In the genomic region with DNA sequence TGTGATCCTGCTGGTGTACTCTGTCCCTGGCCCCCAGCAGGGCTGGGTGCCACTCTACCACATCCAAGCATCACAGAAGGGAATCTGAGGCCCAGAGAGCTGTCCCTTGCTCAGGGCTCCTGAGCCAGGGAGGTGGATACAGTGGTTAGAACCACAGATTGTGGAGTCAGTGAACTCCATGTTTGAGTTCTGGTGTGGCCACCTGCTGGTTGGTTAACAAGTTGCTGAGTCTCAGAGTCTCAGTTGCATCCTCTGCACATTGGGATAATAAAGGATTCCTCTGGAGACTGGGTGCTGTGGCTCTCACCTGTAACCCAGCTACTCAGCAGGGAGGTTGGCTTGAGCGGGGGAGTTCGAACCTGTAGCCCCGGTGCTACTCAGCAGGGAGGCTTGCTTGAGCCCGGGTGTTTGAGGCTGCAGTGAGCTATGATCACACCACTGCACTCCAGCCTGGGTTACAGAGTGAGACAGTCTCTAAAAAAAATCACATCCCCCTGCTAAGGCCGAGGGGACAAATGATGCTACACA, we compare ENCODE assay signal across 11 cellular contexts. TPM values are rescaled to one million over a fixed set of nuclear protein-coding genes. Genes with fewer than 3 reads are reported as not detected.
DNase-seq lines count a peak whose midpoint lies in the region; ATAC-seq and TF ChIP-seq lines count a peak whose summit lies in the region.
"Had no signal": no experiment of that assay in that cellular context is flagged by ENCODE, and none has a peak within 500 bp of the region (broad histone marks: within the 10 kb centered on the region; RNA-seq: fewer than 3 reads in every experiment).

No MANE protein-coding gene starts in this region.

- H3K36me3 ChIP-seq in NT2/D1 (ENCODE audit: insufficient read depth, insufficient read length, low read length) = no peaks in the 10 kb centered on the region
- H3K36me3 ChIP-seq: thoracic aorta had no signal

- H3K9me3 ChIP-seq in NT2/D1 (ENCODE audit: insufficient read depth, low read length) = no peaks in the 10 kb centered on the region
- H3K9me3 ChIP-seq: thoracic aorta had no signal

- CTCF ChIA-PET in activated CD8-positive, alpha-beta memory T cell treated with anti-CD3 and anti-CD28 coated beads, Interleukin-2, amount 10 ng/mL, durations not matched to agents 7 days and 5 days (lab: Charles Lee) = interaction anchor here (1.2 to 1.5 kb wide), 2 partner anchors 16 to 25 kb away, joined by 4 to 8 read pairs; no protein-coding TSS in a partner anchor

- H3K9me3 Mint-ChIP-seq in activated CD8-positive, alpha-beta memory T cell treated with anti-CD3 and anti-CD28 coated beads, Interleukin-2, amount 10 ng/mL, durations not matched to agents 7 days and 5 days (ENCODE audit: low read depth) = no peaks in the 10 kb centered on the region
- no peaks in the 10 kb centered on the region for H3K9me3 Mint-ChIP-seq in type B pancreatic cell
- H3K9me3 Mint-ChIP-seq in activated T-helper 17 cell treated with anti-CD3 and anti-CD28 coated beads, Interleukin-2, amount 50 U/mL, for 72 hours = no peaks in the 10 kb centered on the region

- H3K4me3 Mint-ChIP-seq in activated CD8-positive, alpha-beta memory T cell treated with anti-CD3 and anti-CD28 coated beads, Interleukin-2, amount 10 ng/mL, durations not matched to agents 7 days and 5 days = no peak overlapping the region
- no peak overlapping the region for H3K4me3 Mint-ChIP-seq in type B pancreatic cell
- H3K4me3 Mint-ChIP-seq in activated T-helper 17 cell treated with anti-CD3 and anti-CD28 coated beads, Interleukin-2, amount 50 U/mL, for 72 hours = no peak overlapping the region
- H3K4me3 Mint-ChIP-seq: CD8-positive, alpha-beta memory T cell had no signal

- no peak overlapping the region for H3K4me3 ChIP-seq in NT2/D1 (ENCODE audit: insufficient read length, low read depth)
- no peak overlapping the region for H3K4me3 ChIP-seq in epithelial cell of proximal tubule (ENCODE audit: low read depth, low read length)
- H3K4me3 ChIP-seq: thoracic aorta had no signal

- peak overlapping the region; percentile 50 for H3K9ac ChIP-seq in NT2/D1 (ENCODE audit: insufficient read length, low read depth)

- H3K36me3 Mint-ChIP-seq in activated CD8-positive, alpha-beta memory T cell treated with anti-CD3 and anti-CD28 coated beads, Interleukin-2, amount 10 ng/mL, durations not matched to agents 7 days and 5 days = no peaks in the 10 kb centered on the region
- H3K36me3 Mint-ChIP-seq in type B pancreatic cell = no peaks in the 10 kb centered on the region
- no peaks in the 10 kb centered on the region for H3K36me3 Mint-ChIP-seq in activated T-helper 17 cell treated with anti-CD3 and anti-CD28 coated beads, Interleukin-2, amount 50 U/mL, for 72 hours (ENCODE audit: low read depth)
- H3K36me3 Mint-ChIP-seq: CD8-positive, alpha-beta memory T cell had no signal

- H3K27me3 ChIP-seq in NT2/D1 (ENCODE audit: insufficient read depth, insufficient read length) = no peaks in the 10 kb centered on the region

- ATAC-seq in activated CD8-positive, alpha-beta memory T cell treated with anti-CD3 and anti-CD28 coated beads, Interleukin-2, amount 10 ng/mL, durations not matched to agents 7 days and 5 days = peak; percentile 35
- ATAC-seq in activated T-helper 17 cell treated with anti-CD3 and anti-CD28 coated beads, Interleukin-2, amount 50 U/mL, for 72 hours (replicated peaks) = no peak

- peaks cover 7% of the 10 kb centered on the region for H3K4me1 ChIP-seq in NT2/D1 (ENCODE audit: insufficient read depth, insufficient read length)

- no peak overlapping the region for H3K27ac Mint-ChIP-seq in activated CD8-positive, alpha-beta memory T cell treated with anti-CD3 and anti-CD28 coated beads, Interleukin-2, amount 10 ng/mL, durations not matched to agents 7 days and 5 days
- no peak overlapping the region for H3K27ac Mint-ChIP-seq in type B pancreatic cell
- H3K27ac Mint-ChIP-seq in activated T-helper 17 cell treated with anti-CD3 and anti-CD28 coated beads, Interleukin-2, amount 50 U/mL, for 72 hours = no peak overlapping the region

- H3K27me3 Mint-ChIP-seq in activated CD8-positive, alpha-beta memory T cell treated with anti-CD3 and anti-CD28 coated beads, Interleukin-2, amount 10 ng/mL, durations not matched to agents 7 days and 5 days = peaks cover 49% of the 10 kb centered on the region
- peaks cover 82% of the 10 kb centered on the region for H3K27me3 Mint-ChIP-seq in type B pancreatic cell
- peaks cover 31% of the 10 kb centered on the region for H3K27me3 Mint-ChIP-seq in activated T-helper 17 cell treated with anti-CD3 and anti-CD28 coated beads, Interleukin-2, amount 50 U/mL, for 72 hours

- no peak for DNase-seq in activated CD8-positive, alpha-beta memory T cell treated with anti-CD3 and anti-CD28 coated beads, Interleukin-2, amount 10 ng/mL, durations not matched to agents 7 days and 5 days
- no peak for DNase-seq in activated CD8-positive, alpha-beta memory T cell treated with anti-CD3 and anti-CD28 coated beads for 24 hours
- DNase-seq in NT2/D1 (ENCODE audit: low read depth, low spot score) (no peak), epithelial cell of proximal tubule (ENCODE audit: low read depth) (no peak), type B pancreatic cell (ENCODE audit: extremely low spot score, unreplicated experiment) (no peak), activated gamma-delta T cell treated with Interleukin-2 at 50 U/mL for 16 hours (no peak), epidermal melanocyte (ENCODE audit: insufficient read length, low spot score) (no peak)
- DNase-seq: aorta; CD8-positive, alpha-beta memory T cell had no signal

- H3K4me1 Mint-ChIP-seq in activated CD8-positive, alpha-beta memory T cell treated with anti-CD3 and anti-CD28 coated beads, Interleukin-2, amount 10 ng/mL, durations not matched to agents 7 days and 5 days = peaks cover 6% of the 10 kb centered on the region
- no peaks in the 10 kb centered on the region for H3K4me1 Mint-ChIP-seq in type B pancreatic cell (ENCODE audit: unreplicated experiment)
- no peaks in the 10 kb centered on the region for H3K4me1 Mint-ChIP-seq in activated T-helper 17 cell treated with anti-CD3 and anti-CD28 coated beads, Interleukin-2, amount 50 U/mL, for 72 hours
- H3K4me1 Mint-ChIP-seq: CD8-positive, alpha-beta memory T cell had no signal

- TF ChIP-seq CTCF in epithelial cell of proximal tubule (conservative IDR thresholded peaks at IDR 0.05; ENCODE audit: low read depth, low read length) (peak; percentile 51), type B pancreatic cell (conservative IDR thresholded peaks at IDR 0.05) (peak; percentile 55)

RNA-seq across cellular contexts. Expression of gene MVK, which starts 39.4 kb away (rescaled TPM):
- total RNA-seq in activated CD8-positive, alpha-beta memory T cell treated with anti-CD3 and anti-CD28 coated beads, Interleukin-2, amount 10 ng/mL, durations not matched to agents 7 days and 5 days = 10 to 100 TPM; 21.7 to 27.4 TPM
- total RNA-seq in epithelial cell of proximal tubule = 28.5 and 47.1 TPM in 2 replicates
- total RNA-seq in type B pancreatic cell (ENCODE audit: low replicate concordance) = 27.0 and 28.1 TPM in 2 replicates
- 10 to 100 TPM; 10.7 to 15.6 TPM for total RNA-seq in activated T-helper 17 cell treated with anti-CD3 and anti-CD28 coated beads, Interleukin-2, amount 50 U/mL, for 72 hours

RNA-seq across cellular contexts. Expression of gene MMAB, which starts 39.7 kb away (rescaled TPM):
- 10 to 100 TPM; 35.4 to 40.9 TPM for total RNA-seq in activated CD8-positive, alpha-beta memory T cell treated with anti-CD3 and anti-CD28 coated beads, Interleukin-2, amount 10 ng/mL, durations not matched to agents 7 days and 5 days
- total RNA-seq in epithelial cell of proximal tubule (33.3 and 88.4 TPM in 2 replicates), type B pancreatic cell (ENCODE audit: low replicate concordance) (38.1 and 39.0 TPM in 2 replicates)
- total RNA-seq in activated T-helper 17 cell treated with anti-CD3 and anti-CD28 coated beads, Interleukin-2, amount 50 U/mL, for 72 hours = 10 to 100 TPM; 17.8 to 22.2 TPM
